Comparison of ENCODE assay signal across 19 cellular contexts in the genomic region with DNA sequence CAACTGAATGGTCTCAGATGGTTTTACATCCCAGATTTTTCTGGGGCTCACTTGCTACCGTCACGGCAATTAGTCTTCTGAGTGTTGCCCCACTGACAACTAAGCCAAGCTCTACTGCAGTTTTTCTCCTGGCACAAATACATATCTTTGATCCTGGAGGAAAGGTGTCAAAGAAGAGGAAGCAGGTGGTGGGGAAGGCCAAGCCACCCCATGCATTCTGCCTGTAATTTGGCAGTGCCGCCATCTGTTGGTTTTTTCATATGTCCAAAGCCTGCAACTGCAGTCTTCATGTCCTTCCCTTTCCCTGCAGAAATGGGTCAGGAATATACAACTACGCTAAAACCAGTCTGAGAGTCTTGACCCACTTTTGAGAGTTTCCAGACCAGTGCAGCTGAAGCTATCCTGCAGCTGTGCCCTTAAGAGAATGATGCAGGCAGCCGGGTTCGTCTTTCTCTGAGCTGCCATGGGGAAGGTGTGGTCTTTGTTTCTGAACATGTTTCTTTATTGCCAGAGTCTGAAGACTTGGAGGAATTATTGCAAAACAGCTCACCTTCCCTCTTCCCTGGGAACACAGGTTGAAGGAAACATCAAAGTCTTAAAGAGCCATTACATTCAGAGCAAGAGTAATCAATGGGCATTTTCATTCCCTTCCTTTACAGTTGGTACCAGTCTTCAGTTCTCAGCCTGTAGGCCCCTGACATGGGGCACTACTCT.
DNase-seq lines count a peak whose midpoint lies in the region; ATAC-seq and TF ChIP-seq lines count a peak whose summit lies in the region.
"Had no signal": no experiment of that assay in that cellular context is flagged by ENCODE, and none has a peak within 500 bp of the region (broad histone marks: within the 10 kb centered on the region; RNA-seq: fewer than 3 reads in every experiment).

No MANE protein-coding gene starts in this region.

- intact Hi-C loops in breast epithelium (cut with DNase I; ENCODE audit: low total_unique reads) = no loop called here

- ATAC-seq in esophagus mucosa = peak; percentile 46

- H3K27ac ChIP-seq in breast epithelium = peak overlapping the region; percentile 77 to 83
- H3K27ac ChIP-seq in skin epidermis = peak overlapping the region in 18 of 21 experiments; percentile 8 to 86 (median 77)
- H3K27ac ChIP-seq: 22Rv1, C4-2B had no signal

- TF ChIP-seq POLR2A in breast epithelium (IDR thresholded peaks at IDR 0.05) = no peak

- no peaks in the 10 kb centered on the region for H3K9me3 ChIP-seq in breast epithelium
- H3K9me3 ChIP-seq: SK-N-SH had no signal

- no peaks in the 10 kb centered on the region for H3K36me3 ChIP-seq in breast epithelium

- TF ChIP-seq CTCF in breast epithelium (IDR thresholded peaks at IDR 0.05) = no peak

- H3K4me3 ChIP-seq in breast epithelium = no peak overlapping the region
- H3K4me3 ChIP-seq in skin epidermis = no peak overlapping the region

- no peaks in the 10 kb centered on the region for H3K4me1 ChIP-seq in breast epithelium

- peak; percentile 30 for DNase-seq in DMS 273 (lab: John Stamatoyannopoulos, UW; ENCODE audit: unreplicated experiment)
- no peak for DNase-seq in DMS 273 treated with DMSO at 0.1 percent for 48 hours (lab: John Stamatoyannopoulos, UW)
- no peak for DNase-seq in breast epithelium (ENCODE audit: low spot score in 2 of 2)
- no peak for DNase-seq in OCI-M1 (lab: John Stamatoyannopoulos, UW)
- DNase-seq in NCI-H2081 (lab: John Stamatoyannopoulos, UW) = no peak
- DNase-seq in germinal center (ENCODE audit: low spot score) = no peak
- DNase-seq: AML-193; GOT3; NCI-H1694 treated with DMSO at 0.1 percent for 48 hours; NCI-H2107; NCI-H345; NCI-H526 treated with DMSO at 0.1 percent for 48 hours; NK-92 treated with Interleukin-12 subunit alpha and Interleukin-12 subunit beta, amount 100 ng/mL, for 24 hours; SHP77; SK-N-SH had no signal

- no peaks in the 10 kb centered on the region for H3K27me3 ChIP-seq in breast epithelium
